8 cellular contexts compared by ENCODE assay signal in the genomic region with DNA sequence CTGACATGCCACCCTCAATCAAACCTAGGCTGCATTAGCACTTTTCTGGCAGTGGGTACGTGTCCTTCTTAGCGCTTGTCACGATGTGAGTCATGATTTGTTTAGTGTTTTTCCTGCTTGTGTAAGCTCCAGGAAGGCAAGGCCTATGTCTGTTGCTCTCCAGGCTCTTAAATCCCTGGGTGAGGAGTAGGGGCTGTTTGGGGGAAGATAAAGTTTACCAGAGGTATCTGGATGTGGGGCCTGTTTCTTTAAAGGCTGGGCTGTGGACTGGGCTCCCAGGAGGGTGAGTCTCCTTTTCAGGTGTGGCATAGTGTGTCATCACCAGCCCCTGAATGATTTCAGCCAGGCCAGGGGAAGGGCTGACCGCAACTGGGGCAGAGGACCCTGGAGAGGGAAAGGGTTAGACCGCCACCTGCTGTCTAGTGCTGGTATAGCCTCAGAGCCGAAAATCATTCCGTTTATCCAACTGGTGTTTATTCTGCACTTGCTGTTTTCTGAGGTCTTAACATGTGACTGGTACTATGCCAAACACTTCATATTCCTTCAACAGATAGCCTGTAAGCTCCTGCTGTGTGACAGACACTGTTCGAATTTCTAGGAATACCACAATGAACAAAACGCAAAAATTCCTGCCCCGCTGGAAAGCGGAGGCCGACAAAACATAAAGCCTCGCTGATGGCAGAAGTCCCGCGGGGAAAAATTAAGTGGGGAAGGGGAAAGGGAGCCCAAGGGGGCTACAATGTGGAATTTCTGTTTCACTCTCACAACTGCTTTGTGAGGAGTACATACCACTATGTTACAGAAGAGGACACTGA. TPM values are rescaled to one million over a fixed set of nuclear protein-coding genes. Genes with fewer than 3 reads are reported as not detected.
A peak's percentile ranks its signal among the peaks of the same experiment; 100 is the strongest.
DNase-seq lines count a peak whose midpoint lies in the region; ATAC-seq, FAIRE-seq and TF ChIP-seq lines count a peak whose summit lies in the region.

No MANE protein-coding gene starts in this region.

- H3K27ac ChIP-seq in neutrophil (no peak overlapping the region), substantia nigra (ENCODE audit: low read depth, low read length, poor library complexity, severe bottlenecking) (no peak overlapping the region)

- H3K4me1 ChIP-seq in neutrophil (ENCODE audit: control insufficient read depth in 1 of 2, insufficient read depth in 1 of 2, low read depth in 1 of 2, low read length in 1 of 2): peaks cover 5% of the 10 kb centered on the region in 2 experiments

- ATAC-seq in HG02588 (IDR thresholded peaks at IDR 0.05; ENCODE audit: unreplicated experiment): no peak

- no peaks in the 10 kb centered on the region for H3K36me3 ChIP-seq in neutrophil

- no peaks in the 10 kb centered on the region for H3K9me3 ChIP-seq in neutrophil

- FAIRE-seq in RCC 7860 (lab: Jason Lieb, UNC): peak; percentile 87

- TF ChIP-seq CTCF in fibroblast of the aortic adventitia (IDR thresholded peaks at IDR 0.05; ENCODE audit: insufficient read depth, low read length): peak; percentile 98
- peak; percentile 78 for TF ChIP-seq CTCF in neutrophil (IDR thresholded peaks at IDR 0.05)

- H3K4me3 ChIP-seq in fibroblast of the aortic adventitia (ENCODE audit: low read depth, low read length) (no peak overlapping the region), neutrophil (ENCODE audit: low read depth in 1 of 2, low read length in 1 of 2) (no peak overlapping the region)

- H3K27me3 ChIP-seq in neutrophil: peaks cover 13% of the 10 kb centered on the region

- DNase-seq in Daoy (ENCODE audit: low read depth) (peak; percentile 91), HT1080 (ENCODE audit: low read depth) (peak; percentile 87), RCC 7860 (ENCODE audit: low spot score) (peak; percentile 84), activated T-helper 1 cell treated with Interleukin-2 at 50 U/mL for 16 hours (ENCODE audit: low read depth) (peak; percentile 41), fibroblast of the aortic adventitia (ENCODE audit: low read depth) (peak; percentile 80), substantia nigra (lab: John Stamatoyannopoulos, UW) (peak in 38 of 49 donors; percentile 4 to 75 (median 40))

RNA-seq across cellular contexts. Expression of a gene that starts 9.7 kb away (rescaled TPM):
- total RNA-seq in Daoy (2014; rRNA removed; shearing (Covaris generic)): 3.2 and 4.1 TPM in 2 replicates
- 9.8 and 14.6 TPM in 2 replicates for total RNA-seq in HT1080 (2014; rRNA removed; shearing (Covaris generic))
- 96.6 and 121 TPM in 2 replicates for polyA plus RNA-seq in HT1080 (2015; cell fraction: cytosol; rRNA removed)
- 35.3 and 44.7 TPM in 2 replicates for polyA plus RNA-seq in HT1080 (2015; cell fraction: nucleus; rRNA removed)
- total RNA-seq in fibroblast of the aortic adventitia (ENCODE audit: low replicate concordance): 5.4 TPM in 1 of 2 replicates, not detected in the other

RNA-seq across cellular contexts. Expression of a gene that starts 49.8 kb away (rescaled TPM):
- not detected in 2 replicates for total RNA-seq in Daoy (2014; rRNA removed; shearing (Covaris generic))
- total RNA-seq in HT1080 (2014; rRNA removed; shearing (Covaris generic)): not detected in 2 replicates
- not detected in 2 replicates for polyA plus RNA-seq in HT1080 (2015; cell fraction: cytosol; rRNA removed)
- polyA plus RNA-seq in HT1080 (2015; cell fraction: nucleus; rRNA removed): not detected in 2 replicates
- 44.2 and 60.6 TPM in 2 replicates for total RNA-seq in fibroblast of the aortic adventitia (ENCODE audit: low replicate concordance)

Comparison
In these comparisons a context has a peak if more than half of its experiments do, and no peak if none do; other contexts are left out.
1. DNase-seq: peak in every context shown above with its lines; median percentile 91 in Daoy; 87 in HT1080; 84 in RCC 7860; 80 in fibroblast of the aortic adventitia; 41 in activated T-helper 1 cell treated with Interleukin-2 at 50 U/mL for 16 hours; 40 in substantia nigra.
2. RNA of a gene that starts 49.8 kb away (total RNA-seq): 44.2 to 60.6 TPM in fibroblast of the aortic adventitia; not detected in Daoy and not detected in HT1080; every median in the first group is over 10 times any median in the second.